In genomic region chr4:173899813-173900212, GRCh38 we compare ENCODE assay signal across 1 cellular context.
TF ChIP-seq lines count a peak whose summit lies in the region.

No MANE protein-coding gene starts in this region.

TF ChIP-seq in HEK293, 187 proteins besides CTCF, POLR2A, EP300 and RAD21 (continued from another document):
- TF ChIP-seq, protein P1, sequence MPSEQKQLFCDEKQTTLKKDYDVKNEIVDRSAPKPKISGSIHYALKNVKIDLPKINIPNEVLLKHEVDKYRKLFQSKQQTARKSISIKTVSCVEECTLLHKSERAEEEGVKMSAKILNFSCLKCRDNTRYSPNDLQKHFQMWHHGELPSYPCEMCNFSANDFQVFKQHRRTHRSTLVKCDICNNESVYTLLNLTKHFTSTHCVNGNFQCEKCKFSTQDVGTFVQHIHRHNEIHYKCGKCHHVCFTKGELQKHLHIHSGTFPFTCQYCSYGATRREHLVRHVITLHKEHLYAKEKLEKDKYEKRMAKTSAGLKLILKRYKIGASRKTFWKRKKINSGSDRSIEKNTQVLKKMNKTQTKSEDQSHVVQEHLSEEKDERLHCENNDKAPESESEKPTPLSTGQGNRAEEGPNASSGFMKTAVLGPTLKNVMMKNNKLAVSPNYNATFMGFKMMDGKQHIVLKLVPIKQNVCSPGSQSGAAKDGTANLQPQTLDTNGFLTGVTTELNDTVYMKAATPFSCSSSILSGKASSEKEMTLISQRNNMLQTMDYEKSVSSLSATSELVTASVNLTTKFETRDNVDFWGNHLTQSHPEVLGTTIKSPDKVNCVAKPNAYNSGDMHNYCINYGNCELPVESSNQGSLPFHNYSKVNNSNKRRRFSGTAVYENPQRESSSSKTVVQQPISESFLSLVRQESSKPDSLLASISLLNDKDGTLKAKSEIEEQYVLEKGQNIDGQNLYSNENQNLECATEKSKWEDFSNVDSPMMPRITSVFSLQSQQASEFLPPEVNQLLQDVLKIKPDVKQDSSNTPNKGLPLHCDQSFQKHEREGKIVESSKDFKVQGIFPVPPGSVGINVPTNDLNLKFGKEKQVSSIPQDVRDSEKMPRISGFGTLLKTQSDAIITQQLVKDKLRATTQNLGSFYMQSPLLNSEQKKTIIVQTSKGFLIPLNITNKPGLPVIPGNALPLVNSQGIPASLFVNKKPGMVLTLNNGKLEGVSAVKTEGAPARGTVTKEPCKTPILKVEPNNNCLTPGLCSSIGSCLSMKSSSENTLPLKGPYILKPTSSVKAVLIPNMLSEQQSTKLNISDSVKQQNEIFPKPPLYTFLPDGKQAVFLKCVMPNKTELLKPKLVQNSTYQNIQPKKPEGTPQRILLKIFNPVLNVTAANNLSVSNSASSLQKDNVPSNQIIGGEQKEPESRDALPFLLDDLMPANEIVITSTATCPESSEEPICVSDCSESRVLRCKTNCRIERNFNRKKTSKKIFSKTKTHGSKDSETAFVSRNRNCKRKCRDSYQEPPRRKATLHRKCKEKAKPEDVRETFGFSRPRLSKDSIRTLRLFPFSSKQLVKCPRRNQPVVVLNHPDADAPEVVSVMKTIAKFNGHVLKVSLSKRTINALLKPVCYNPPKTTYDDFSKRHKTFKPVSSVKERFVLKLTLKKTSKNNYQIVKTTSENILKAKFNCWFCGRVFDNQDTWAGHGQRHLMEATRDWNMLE (tag by site-specific recombination; conservative IDR thresholded peaks at IDR 0.05; ENCODE audit: low read depth), result peak; percentile 70
- TF ChIP-seq RBAK (tag by site-specific recombination; IDR thresholded peaks at IDR 0.05) (no peak), ZNF184 (tag by site-specific recombination; IDR thresholded peaks at IDR 0.05) (no peak), ZNF239 (tag by site-specific recombination; IDR thresholded peaks at IDR 0.05) (no peak), ZNF23 (tag by site-specific recombination; IDR thresholded peaks at IDR 0.05; ENCODE audit: borderline replicate concordance) (no peak), ZNF704 (tag by site-specific recombination; IDR thresholded peaks at IDR 0.05) (no peak), ZNF549 (tag by site-specific recombination; IDR thresholded peaks at IDR 0.05) (no peak), ZFP37 (tag by site-specific recombination; IDR thresholded peaks at IDR 0.05) (no peak), PBX3 (CRISPR knock-in tag; IDR thresholded peaks at IDR 0.05) (no peak)
